ENCODE assay signal across 1 cellular context in the genomic region with DNA sequence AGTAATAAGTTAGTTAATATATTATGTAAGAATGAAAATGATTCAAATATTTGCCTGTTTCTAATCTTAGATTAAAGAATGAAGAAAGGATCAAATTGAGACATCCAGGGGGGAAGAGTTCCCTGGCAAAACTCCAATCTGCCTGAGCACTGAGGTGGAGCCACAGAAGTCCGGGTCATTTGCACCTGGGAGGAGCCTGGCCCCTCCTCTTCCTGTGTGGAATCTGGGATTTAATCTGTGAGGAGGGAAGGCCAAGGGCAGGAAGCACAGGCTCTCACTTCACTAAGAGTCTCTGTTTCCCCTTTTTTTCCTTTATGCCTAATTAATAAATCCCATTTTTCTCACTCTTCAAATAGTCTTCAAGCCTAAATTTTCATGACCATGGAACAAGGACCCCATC.
TF ChIP-seq lines count a peak whose summit lies in the region.

No MANE protein-coding gene starts in this region.

TF ChIP-seq in GM23338, 12 proteins besides CTCF, POLR2A, EP300 and RAD21 (continued from another document):
- TF ChIP-seq, protein P1, sequence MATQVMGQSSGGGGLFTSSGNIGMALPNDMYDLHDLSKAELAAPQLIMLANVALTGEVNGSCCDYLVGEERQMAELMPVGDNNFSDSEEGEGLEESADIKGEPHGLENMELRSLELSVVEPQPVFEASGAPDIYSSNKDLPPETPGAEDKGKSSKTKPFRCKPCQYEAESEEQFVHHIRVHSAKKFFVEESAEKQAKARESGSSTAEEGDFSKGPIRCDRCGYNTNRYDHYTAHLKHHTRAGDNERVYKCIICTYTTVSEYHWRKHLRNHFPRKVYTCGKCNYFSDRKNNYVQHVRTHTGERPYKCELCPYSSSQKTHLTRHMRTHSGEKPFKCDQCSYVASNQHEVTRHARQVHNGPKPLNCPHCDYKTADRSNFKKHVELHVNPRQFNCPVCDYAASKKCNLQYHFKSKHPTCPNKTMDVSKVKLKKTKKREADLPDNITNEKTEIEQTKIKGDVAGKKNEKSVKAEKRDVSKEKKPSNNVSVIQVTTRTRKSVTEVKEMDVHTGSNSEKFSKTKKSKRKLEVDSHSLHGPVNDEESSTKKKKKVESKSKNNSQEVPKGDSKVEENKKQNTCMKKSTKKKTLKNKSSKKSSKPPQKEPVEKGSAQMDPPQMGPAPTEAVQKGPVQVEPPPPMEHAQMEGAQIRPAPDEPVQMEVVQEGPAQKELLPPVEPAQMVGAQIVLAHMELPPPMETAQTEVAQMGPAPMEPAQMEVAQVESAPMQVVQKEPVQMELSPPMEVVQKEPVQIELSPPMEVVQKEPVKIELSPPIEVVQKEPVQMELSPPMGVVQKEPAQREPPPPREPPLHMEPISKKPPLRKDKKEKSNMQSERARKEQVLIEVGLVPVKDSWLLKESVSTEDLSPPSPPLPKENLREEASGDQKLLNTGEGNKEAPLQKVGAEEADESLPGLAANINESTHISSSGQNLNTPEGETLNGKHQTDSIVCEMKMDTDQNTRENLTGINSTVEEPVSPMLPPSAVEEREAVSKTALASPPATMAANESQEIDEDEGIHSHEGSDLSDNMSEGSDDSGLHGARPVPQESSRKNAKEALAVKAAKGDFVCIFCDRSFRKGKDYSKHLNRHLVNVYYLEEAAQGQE (IDR thresholded peaks at IDR 0.05; ENCODE audit: unreplicated experiment) = no peak
- TF ChIP-seq POLR2AphosphoS5 (IDR thresholded peaks at IDR 0.05; ENCODE audit: low read depth) = no peak
- TF ChIP-seq NANOG (IDR thresholded peaks at IDR 0.05; ENCODE audit: borderline replicate concordance) = no peak
- TF ChIP-seq JUNB (IDR thresholded peaks at IDR 0.05; ENCODE audit: unreplicated experiment) = no peak
